12 cellular contexts compared by ENCODE assay signal in the genomic region with DNA sequence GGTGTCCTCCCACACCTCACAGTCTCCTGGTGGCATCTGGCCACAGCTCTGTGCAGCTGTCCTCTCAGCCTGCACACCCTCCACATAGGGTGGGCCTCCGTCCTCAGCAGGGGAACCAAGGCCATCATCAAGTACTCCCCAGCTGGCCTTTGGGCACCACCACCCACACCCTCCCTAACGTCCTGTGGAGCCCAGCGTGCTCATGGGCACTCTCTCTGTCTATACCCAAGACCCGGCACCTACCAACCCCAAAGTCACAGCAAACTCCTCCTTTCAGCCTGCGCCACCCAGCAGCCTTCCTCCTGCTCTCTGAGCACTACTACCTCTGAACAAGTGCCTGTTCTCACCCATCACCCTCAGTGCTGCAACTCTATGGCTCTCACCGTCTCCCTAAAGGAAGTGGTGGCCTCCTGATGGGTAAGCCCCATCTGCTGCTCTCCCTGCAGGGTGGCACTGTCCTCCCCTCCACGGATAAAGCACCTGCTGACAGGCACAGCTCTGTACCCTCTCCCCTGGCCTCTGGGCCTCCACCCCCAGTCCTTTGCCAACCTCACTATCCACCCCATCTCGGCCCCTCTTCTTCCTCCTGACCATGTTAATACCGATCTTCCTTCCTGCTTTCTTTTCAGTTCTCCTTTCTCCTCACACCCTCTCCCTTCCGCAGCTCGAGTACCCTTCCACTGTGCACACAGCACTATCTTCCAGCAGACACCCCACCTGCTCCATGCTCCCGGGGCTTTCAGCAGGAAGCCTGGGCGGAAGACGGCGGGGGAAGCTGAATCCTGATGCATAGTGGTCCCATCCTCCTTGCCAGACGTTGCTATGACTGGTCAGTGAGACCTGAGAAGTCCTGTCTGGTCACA. TPM values are rescaled to one million over a fixed set of nuclear protein-coding genes. Genes with fewer than 3 reads are reported as not detected.
DNase-seq lines count a peak whose midpoint lies in the region; ATAC-seq and TF ChIP-seq lines count a peak whose summit lies in the region.
"Had no signal": no experiment of that assay in that cellular context is flagged by ENCODE, and none has a peak within 500 bp of the region (broad histone marks: within the 10 kb centered on the region; RNA-seq: fewer than 3 reads in every experiment).

No MANE protein-coding gene starts in this region.

- POLR2A ChIA-PET in activated CD4-positive, alpha-beta T cell treated with anti-CD3 and anti-CD28 coated beads, Interleukin-2, amount 10 ng/mL, durations not matched to agents 7 days and 5 days (lab: Charles Lee) = no interaction called here

- no peaks in the 10 kb centered on the region for H3K36me3 Mint-ChIP-seq in activated CD4-positive, alpha-beta T cell treated with anti-CD3 and anti-CD28 coated beads, Interleukin-2, amount 10 ng/mL, durations not matched to agents 7 days and 5 days (ENCODE audit: low read depth)
- H3K36me3 Mint-ChIP-seq in osteocyte (ENCODE audit: unreplicated experiment) = peaks cover 4% of the 10 kb centered on the region

- CTCF ChIA-PET in activated CD4-positive, alpha-beta T cell treated with anti-CD3 and anti-CD28 coated beads, Interleukin-2, amount 10 ng/mL, durations not matched to agents 7 days and 5 days (lab: Charles Lee) = no interaction called here

- H3K9me3 Mint-ChIP-seq in activated CD4-positive, alpha-beta T cell treated with anti-CD3 and anti-CD28 coated beads, Interleukin-2, amount 10 ng/mL, durations not matched to agents 7 days and 5 days = no peaks in the 10 kb centered on the region
- peaks cover 2% of the 10 kb centered on the region for H3K9me3 Mint-ChIP-seq in osteocyte (ENCODE audit: unreplicated experiment)

- H3K4me3 Mint-ChIP-seq in activated CD4-positive, alpha-beta T cell treated with anti-CD3 and anti-CD28 coated beads, Interleukin-2, amount 10 ng/mL, durations not matched to agents 7 days and 5 days = no peak overlapping the region
- H3K4me3 Mint-ChIP-seq in osteocyte (ENCODE audit: unreplicated experiment) = no peak overlapping the region

- no peak for TF ChIP-seq CTCF in osteocyte (IDR thresholded peaks at IDR 0.05)

- peaks cover 19% of the 10 kb centered on the region for H3K4me1 Mint-ChIP-seq in activated CD4-positive, alpha-beta T cell treated with anti-CD3 and anti-CD28 coated beads, Interleukin-2, amount 10 ng/mL, durations not matched to agents 7 days and 5 days
- H3K4me1 Mint-ChIP-seq in osteocyte (ENCODE audit: unreplicated experiment) = peaks cover 11% of the 10 kb centered on the region

- no peaks in the 10 kb centered on the region for H3K27me3 Mint-ChIP-seq in activated CD4-positive, alpha-beta T cell treated with anti-CD3 and anti-CD28 coated beads, Interleukin-2, amount 10 ng/mL, durations not matched to agents 7 days and 5 days
- no peaks in the 10 kb centered on the region for H3K27me3 Mint-ChIP-seq in osteocyte (ENCODE audit: unreplicated experiment)

- DNase-seq in activated CD4-positive, alpha-beta T cell treated with anti-CD3 and anti-CD28 coated beads, Interleukin-2, amount 10 ng/mL, durations not matched to agents 7 days and 5 days = no peak
- no peak for DNase-seq in activated CD4-positive, alpha-beta T cell treated with anti-CD3 and anti-CD28 coated beads for 48 hours
- peak; percentile 9 for DNase-seq in RPMI8226
- peak; percentile 60 for DNase-seq in osteocyte (ENCODE audit: extremely low spot score, unreplicated experiment)
- no peak for DNase-seq in NCI-H2081 (lab: John Stamatoyannopoulos, UW)
- no peak for DNase-seq in NCI-H187 treated with DMSO at 0.1 percent for 48 hours (lab: John Stamatoyannopoulos, UW)
- DNase-seq in DMS153 (lab: John Stamatoyannopoulos, UW) = no peak
- DNase-seq: DMS79 treated with DMSO at 0.1 percent for 48 hours, MG63, NCI-H510A, small intestine had no signal

- ATAC-seq in GM19467 (IDR thresholded peaks at IDR 0.05; ENCODE audit: unreplicated experiment) = peak; percentile 53

- H3K27ac Mint-ChIP-seq in activated CD4-positive, alpha-beta T cell treated with anti-CD3 and anti-CD28 coated beads, Interleukin-2, amount 10 ng/mL, durations not matched to agents 7 days and 5 days = peak overlapping the region; percentile 77
- H3K27ac Mint-ChIP-seq in osteocyte (ENCODE audit: unreplicated experiment) = no peak overlapping the region

RNA-seq across cellular contexts. Expression of a gene that starts 31.5 kb away (rescaled TPM):
- 10 to 100 TPM; 26.0 to 31.1 TPM for total RNA-seq in activated CD4-positive, alpha-beta T cell treated with anti-CD3 and anti-CD28 coated beads, Interleukin-2, amount 10 ng/mL, durations not matched to agents 7 days and 5 days
- 80.6 and 89.2 TPM in 2 replicates for total RNA-seq in osteocyte

Comparison
In these comparisons a context has a peak if more than half of its experiments do, and no peak if none do; other contexts are left out.
1. DNase-seq: peak in RPMI8226 (single experiment) and osteocyte (single experiment); none in activated CD4-positive, alpha-beta T cell treated with anti-CD3 and anti-CD28 coated beads, Interleukin-2, amount 10 ng/mL, durations not matched to agents 7 days and 5 days (single experiment), activated CD4-positive, alpha-beta T cell treated with anti-CD3 and anti-CD28 coated beads for 48 hours (single experiment), NCI-H2081 (0 of 2), NCI-H187 treated with DMSO at 0.1 percent for 48 hours (single experiment) and DMS153 (single experiment).